Comparison of ENCODE assay signal across 6 cellular contexts in the genomic region with DNA sequence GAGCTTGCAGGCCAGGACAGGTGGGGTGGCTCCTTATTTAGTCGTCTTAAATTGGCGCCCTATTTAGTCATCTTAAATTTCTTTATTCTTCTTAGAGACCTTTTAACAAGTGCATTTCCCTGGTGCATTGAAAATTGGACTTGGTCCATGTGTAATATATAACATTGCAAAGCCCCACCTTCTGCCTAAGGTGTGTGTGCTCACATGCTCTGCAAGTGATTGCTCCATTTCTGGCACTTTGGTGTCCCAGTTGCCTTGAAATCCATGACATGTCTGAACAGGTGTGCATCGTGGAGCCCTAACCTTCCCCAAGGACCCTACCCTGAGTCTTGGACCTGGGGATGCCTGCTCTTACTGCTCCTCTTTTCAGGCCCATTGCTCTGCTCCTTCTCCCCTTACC. TPM values are rescaled to one million over a fixed set of nuclear protein-coding genes. Genes with fewer than 3 reads are reported as not detected.
DNase-seq lines count a peak whose midpoint lies in the region; ATAC-seq, FAIRE-seq and TF ChIP-seq lines count a peak whose summit lies in the region.
"Not testable (repeated sequence)": the region's sequence is repeated elsewhere in the genome, so short reads cannot be mapped to it uniquely, and the experiment has no call there.

No MANE protein-coding gene starts in this region.

- H3K9ac ChIP-seq in BLaER1: not testable (repeated sequence)

- DNase-seq in NCI-H2171 treated with DMSO at 0.1 percent for 48 hours (lab: John Stamatoyannopoulos, UW) (peak; percentile 47), bronchial epithelial cell (ENCODE audit: low read depth) (peak; percentile 22), transverse colon (peak; percentile 13)
- DNase-seq in mucosa of descending colon: not testable (repeated sequence)

- not testable (repeated sequence) for TF ChIP-seq POLR2A in transverse colon (IDR thresholded peaks at IDR 0.05)

- not testable (repeated sequence) for H3K27ac ChIP-seq in BLaER1
- H3K27ac ChIP-seq in transverse colon: peak overlapping the region in 1 of 4 donors; percentile 36

- intact Hi-C loops in mucosa of descending colon (cut with DNase I, micrococcal nuclease); transverse colon (cut with DNase I; ENCODE audit: low total_unique reads): not testable (repeated sequence)

- 46 to 50% methylated on average over 2 to 3 of the region's 3 CpGs for WGBS in transverse colon (ENCODE audit: low coverage in 1 of 2), 2 donors

- ATAC-seq in esophagus mucosa (peak; percentile 90), mucosa of descending colon (peak; percentile 71)

- peaks cover 13% of the 10 kb centered on the region for H3K4me1 ChIP-seq in BLaER1
- H3K4me1 ChIP-seq in mucosa of descending colon (ENCODE audit: low read depth); transverse colon: not testable (repeated sequence)

- H3K4me3 ChIP-seq in BLaER1; bronchial epithelial cell (ENCODE audit: low read depth, low read length); mucosa of descending colon; transverse colon: not testable (repeated sequence)

- not testable (repeated sequence) for H3K27me3 ChIP-seq in BLaER1; bronchial epithelial cell (ENCODE audit: control insufficient read depth, insufficient read depth, low read length); transverse colon

- H3K9me3 ChIP-seq in BLaER1, mucosa of descending colon, transverse colon: not testable (repeated sequence)

- not testable (repeated sequence) for H3K36me3 ChIP-seq in BLaER1; bronchial epithelial cell (ENCODE audit: control insufficient read depth, insufficient read depth, low read length); mucosa of descending colon (ENCODE audit: low read depth); transverse colon

- H3K4me2 ChIP-seq in BLaER1: 0 out of 2 replicates have a peak overlapping the region, but pooled peaks have one; percentile 14

- not testable (repeated sequence) for TF ChIP-seq CTCF in bronchial epithelial cell (IDR thresholded peaks at IDR 0.05; ENCODE audit: insufficient read depth, low read length, severe bottlenecking); mucosa of descending colon (IDR thresholded peaks at IDR 0.05); transverse colon (IDR thresholded peaks at IDR 0.05)

- H4K20me1 ChIP-seq in BLaER1: not testable (repeated sequence)

- not testable (repeated sequence) for TF ChIP-seq EP300 in transverse colon (IDR thresholded peaks at IDR 0.05; ENCODE audit: low read depth)

- in situ Hi-C loops in transverse colon (cut with MboI; ENCODE audit: low pct_ligation_motif_present in 1 of 4, low pct_unique_long_range_greater_than_20kb in 1 of 4, low sequenced_read_pairs in 3 of 4): not testable (repeated sequence)

- not testable (repeated sequence) for FAIRE-seq in bronchial epithelial cell (lab: Jason Lieb, UNC)

RNA-seq across cellular contexts. Expression of gene PAX8, which starts 35.5 kb away (rescaled TPM):
- total RNA-seq in bronchial epithelial cell (3.5 TPM in 1 of 2 replicates, not detected in the other), esophagus mucosa (6.1 TPM), mucosa of descending colon (1 to 10 TPM in 2 of 3 donors, under 1 TPM in 1; 0.82 to 6.2 (median 4.8) TPM), transverse colon (10 to 100 TPM in 2 of 4 donors, 1 to 10 TPM in 2; 1.6 to 13.7 (median 8.3) TPM)
